ENCODE assay signal across 1 cellular context in the genomic region with DNA sequence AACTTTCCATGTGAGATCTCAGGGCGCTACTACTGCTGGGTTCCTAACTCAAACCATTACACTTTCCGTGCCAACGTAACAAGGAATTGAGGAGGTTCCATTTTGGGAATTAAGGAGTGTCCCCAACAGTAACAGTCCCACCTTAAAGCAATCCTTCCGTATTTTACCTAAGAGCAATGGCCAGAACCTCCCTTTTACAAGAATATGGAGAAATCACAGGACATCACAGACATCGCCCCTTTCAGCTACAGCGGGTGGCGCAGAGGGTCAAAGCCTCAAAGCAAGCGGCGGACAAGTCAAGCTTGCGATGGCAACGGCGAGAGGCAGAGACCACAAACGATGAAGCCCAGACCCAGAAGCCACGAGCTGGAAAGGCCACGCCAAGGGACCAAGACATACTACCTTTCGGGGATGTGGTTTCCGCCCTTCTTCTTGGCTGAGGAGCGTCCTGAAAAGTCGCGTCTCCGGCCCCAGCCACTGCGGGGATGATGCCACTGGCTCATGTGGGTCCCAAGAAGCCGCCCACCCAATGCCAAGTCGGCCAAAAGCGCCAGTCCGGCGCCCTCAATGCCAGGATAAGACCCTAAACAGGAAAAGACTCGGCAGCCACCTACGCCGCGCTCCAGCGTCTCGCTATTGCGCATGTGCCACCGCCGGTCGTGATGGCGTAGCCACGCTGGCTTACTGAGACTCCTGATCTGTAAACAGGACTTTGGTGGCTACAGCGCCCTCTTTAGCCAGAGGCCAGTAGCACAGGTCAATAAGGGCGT.
TF ChIP-seq lines count a peak whose summit lies in the region.

Gene DUSP11, minus strand, starts transcription at position 632 of the 770 bp plus-strand sequence. Its CDS starts 129 bp downstream, at position 503.

TF ChIP-seq in HepG2, 621 proteins besides CTCF, POLR2A, EP300 and RAD21 (continued from another document and continues in another):
- TF ChIP-seq, protein P1, sequence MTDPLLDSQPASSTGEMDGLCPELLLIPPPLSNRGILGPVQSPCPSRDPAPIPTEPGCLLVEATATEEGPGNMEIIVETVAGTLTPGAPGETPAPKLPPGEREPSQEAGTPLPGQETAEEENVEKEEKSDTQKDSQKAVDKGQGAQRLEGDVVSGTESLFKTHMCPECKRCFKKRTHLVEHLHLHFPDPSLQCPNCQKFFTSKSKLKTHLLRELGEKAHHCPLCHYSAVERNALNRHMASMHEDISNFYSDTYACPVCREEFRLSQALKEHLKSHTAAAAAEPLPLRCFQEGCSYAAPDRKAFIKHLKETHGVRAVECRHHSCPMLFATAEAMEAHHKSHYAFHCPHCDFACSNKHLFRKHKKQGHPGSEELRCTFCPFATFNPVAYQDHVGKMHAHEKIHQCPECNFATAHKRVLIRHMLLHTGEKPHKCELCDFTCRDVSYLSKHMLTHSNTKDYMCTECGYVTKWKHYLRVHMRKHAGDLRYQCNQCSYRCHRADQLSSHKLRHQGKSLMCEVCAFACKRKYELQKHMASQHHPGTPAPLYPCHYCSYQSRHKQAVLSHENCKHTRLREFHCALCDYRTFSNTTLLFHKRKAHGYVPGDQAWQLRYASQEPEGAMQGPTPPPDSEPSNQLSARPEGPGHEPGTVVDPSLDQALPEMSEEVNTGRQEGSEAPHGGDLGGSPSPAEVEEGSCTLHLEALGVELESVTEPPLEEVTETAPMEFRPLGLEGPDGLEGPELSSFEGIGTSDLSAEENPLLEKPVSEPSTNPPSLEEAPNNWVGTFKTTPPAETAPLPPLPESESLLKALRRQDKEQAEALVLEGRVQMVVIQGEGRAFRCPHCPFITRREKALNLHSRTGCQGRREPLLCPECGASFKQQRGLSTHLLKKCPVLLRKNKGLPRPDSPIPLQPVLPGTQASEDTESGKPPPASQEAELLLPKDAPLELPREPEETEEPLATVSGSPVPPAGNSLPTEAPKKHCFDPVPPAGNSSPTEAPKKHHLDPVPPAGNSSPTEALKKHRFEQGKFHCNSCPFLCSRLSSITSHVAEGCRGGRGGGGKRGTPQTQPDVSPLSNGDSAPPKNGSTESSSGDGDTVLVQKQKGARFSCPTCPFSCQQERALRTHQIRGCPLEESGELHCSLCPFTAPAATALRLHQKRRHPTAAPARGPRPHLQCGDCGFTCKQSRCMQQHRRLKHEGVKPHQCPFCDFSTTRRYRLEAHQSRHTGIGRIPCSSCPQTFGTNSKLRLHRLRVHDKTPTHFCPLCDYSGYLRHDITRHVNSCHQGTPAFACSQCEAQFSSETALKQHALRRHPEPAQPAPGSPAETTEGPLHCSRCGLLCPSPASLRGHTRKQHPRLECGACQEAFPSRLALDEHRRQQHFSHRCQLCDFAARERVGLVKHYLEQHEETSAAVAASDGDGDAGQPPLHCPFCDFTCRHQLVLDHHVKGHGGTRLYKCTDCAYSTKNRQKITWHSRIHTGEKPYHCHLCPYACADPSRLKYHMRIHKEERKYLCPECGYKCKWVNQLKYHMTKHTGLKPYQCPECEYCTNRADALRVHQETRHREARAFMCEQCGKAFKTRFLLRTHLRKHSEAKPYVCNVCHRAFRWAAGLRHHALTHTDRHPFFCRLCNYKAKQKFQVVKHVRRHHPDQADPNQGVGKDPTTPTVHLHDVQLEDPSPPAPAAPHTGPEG (CRISPR knock-in tag; IDR thresholded peaks at IDR 0.05), result no peak
- TF ChIP-seq AHDC1 (CRISPR knock-in tag; IDR thresholded peaks at IDR 0.05; ENCODE audit: borderline replicate concordance), result no peak; the same call in 1 of the 2 replicates
- peak; percentile 74 for TF ChIP-seq HNF4A (CRISPR knock-in tag; IDR thresholded peaks at IDR 0.05)
- no peak for TF ChIP-seq GPN1 (CRISPR knock-in tag; IDR thresholded peaks at IDR 0.05; ENCODE audit: borderline replicate concordance)
- TF ChIP-seq RXRA (CRISPR knock-in tag; IDR thresholded peaks at IDR 0.05), result peak; percentile 80; the same call in 1 of the 2 replicates
- no peak for TF ChIP-seq ELK4 (CRISPR knock-in tag; IDR thresholded peaks at IDR 0.05; ENCODE audit: borderline replicate concordance)
- peak; percentile 56; the same call in 1 of the 2 replicates for TF ChIP-seq ZNF564 (CRISPR knock-in tag; IDR thresholded peaks at IDR 0.05)
- TF ChIP-seq ZGPAT (CRISPR knock-in tag; IDR thresholded peaks at IDR 0.05), result peak; percentile 63; the same call in 1 of the 2 replicates
- peak; percentile 80; the same call in 1 of the 2 replicates for TF ChIP-seq ZNF317 (CRISPR knock-in tag; IDR thresholded peaks at IDR 0.05)
- TF ChIP-seq ZNF775 (CRISPR knock-in tag; IDR thresholded peaks at IDR 0.05; ENCODE audit: borderline replicate concordance), result no peak
- no peak for TF ChIP-seq ZNF550 (CRISPR knock-in tag; IDR thresholded peaks at IDR 0.05; ENCODE audit: borderline replicate concordance)
- peak; percentile 74; the same call in 1 of the 2 replicates for TF ChIP-seq ZNF709 (CRISPR knock-in tag; IDR thresholded peaks at IDR 0.05)
- peak; percentile 93; the same call in 1 of the 2 replicates for TF ChIP-seq ZNF83 (CRISPR knock-in tag; IDR thresholded peaks at IDR 0.05; ENCODE audit: borderline replicate concordance)
- peak; percentile 91 for TF ChIP-seq ARID4A (CRISPR knock-in tag; IDR thresholded peaks at IDR 0.05; ENCODE audit: borderline replicate concordance)
- TF ChIP-seq JARID2 (CRISPR knock-in tag; IDR thresholded peaks at IDR 0.05; ENCODE audit: insufficient replicate concordance), result peak; percentile 6
- no peak for TF ChIP-seq ZBTB49 (CRISPR knock-in tag; IDR thresholded peaks at IDR 0.05; ENCODE audit: borderline replicate concordance)
- TF ChIP-seq U2AF1 (optimal IDR thresholded peaks at IDR 0.05; ENCODE audit: low read depth, low read length), result peak; percentile 92
- TF ChIP-seq, protein P2, sequence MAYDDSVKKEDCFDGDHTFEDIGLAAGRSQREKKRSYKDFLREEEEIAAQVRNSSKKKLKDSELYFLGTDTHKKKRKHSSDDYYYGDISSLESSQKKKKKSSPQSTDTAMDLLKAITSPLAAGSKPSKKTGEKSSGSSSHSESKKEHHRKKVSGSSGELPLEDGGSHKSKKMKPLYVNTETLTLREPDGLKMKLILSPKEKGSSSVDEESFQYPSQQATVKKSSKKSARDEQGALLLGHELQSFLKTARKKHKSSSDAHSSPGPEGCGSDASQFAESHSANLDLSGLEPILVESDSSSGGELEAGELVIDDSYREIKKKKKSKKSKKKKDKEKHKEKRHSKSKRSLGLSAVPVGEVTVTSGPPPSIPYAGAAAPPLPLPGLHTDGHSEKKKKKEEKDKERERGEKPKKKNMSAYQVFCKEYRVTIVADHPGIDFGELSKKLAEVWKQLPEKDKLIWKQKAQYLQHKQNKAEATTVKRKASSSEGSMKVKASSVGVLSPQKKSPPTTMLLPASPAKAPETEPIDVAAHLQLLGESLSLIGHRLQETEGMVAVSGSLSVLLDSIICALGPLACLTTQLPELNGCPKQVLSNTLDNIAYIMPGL (CRISPR knock-in tag; IDR thresholded peaks at IDR 0.05; ENCODE audit: borderline replicate concordance in 1 of 2, low read depth in 1 of 2), result peak; percentile 99
- peak; percentile 86 for TF ChIP-seq GMEB2 (CRISPR knock-in tag; IDR thresholded peaks at IDR 0.05; ENCODE audit: low read depth)
